Comparison of ENCODE assay signal across 32 cellular contexts in the genomic region with DNA sequence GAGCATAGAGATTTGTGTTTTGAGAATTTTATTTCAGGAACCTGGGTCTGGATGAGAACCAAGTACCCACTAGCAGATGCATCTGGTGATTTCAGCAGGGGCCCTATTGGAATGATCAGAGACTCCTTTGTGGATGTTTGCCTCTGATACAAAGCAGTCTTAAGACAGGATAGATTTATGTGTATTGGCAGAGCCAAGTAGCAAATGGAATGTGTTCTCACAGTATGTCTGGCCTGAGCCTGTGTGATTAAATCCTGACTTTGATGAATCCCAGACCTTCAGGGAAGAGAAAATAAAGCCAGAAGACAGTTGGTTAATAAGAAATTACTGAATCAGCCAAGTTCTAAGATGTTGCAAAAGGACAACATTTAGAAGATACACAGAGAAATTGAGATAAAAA.
DNase-seq lines count a peak whose midpoint lies in the region; ATAC-seq and TF ChIP-seq lines count a peak whose summit lies in the region.
"Had no signal": no experiment of that assay in that cellular context is flagged by ENCODE, and none has a peak within 500 bp of the region (broad histone marks: within the 10 kb centered on the region; RNA-seq: fewer than 3 reads in every experiment).

No MANE protein-coding gene starts in this region.

- no peaks in the 10 kb centered on the region for H3K36me3 ChIP-seq in mucosa of descending colon (ENCODE audit: low read depth)
- H3K36me3 ChIP-seq: ascending aorta; BLaER1 treated with 17β-estradiol and CSF1 and Interleukin-3, amounts not matched to agents 10 nM and 100 nM; upper lobe of left lung had no signal

- intact Hi-C loops in mucosa of descending colon (cut with DNase I, micrococcal nuclease): no loop called here

- no peak for TF ChIP-seq CTCF in mucosa of descending colon (IDR thresholded peaks at IDR 0.05)

- no peaks in the 10 kb centered on the region for H3K4me1 ChIP-seq in mucosa of descending colon (ENCODE audit: low read depth)
- H3K4me1 ChIP-seq: ascending aorta; BLaER1 treated with 17β-estradiol and CSF1 and Interleukin-3, amounts not matched to agents 10 nM and 100 nM; foreskin keratinocyte; upper lobe of left lung had no signal

- no peak for ATAC-seq in GM18909 (IDR thresholded peaks at IDR 0.05; ENCODE audit: poor library complexity, unreplicated experiment)
- ATAC-seq in mucosa of descending colon: no peak
- ATAC-seq: activated CD4-positive, alpha-beta T cell treated with anti-CD3 and anti-CD28 coated beads for 36 hours; foreskin keratinocyte; HCT116; left colon; naive thymus-derived CD8-positive, alpha-beta T cell; PC-3; stimulated activated memory B cell treated with anti-CD40 and anti-IgM and Interleukin-4, amounts not matched to agents 10 μg/mL and 1 μg/mL and 100 μg/mL, for 72 hours had no signal

- no peaks in the 10 kb centered on the region for H3K9me3 ChIP-seq in mucosa of descending colon
- H3K9me3 ChIP-seq: upper lobe of left lung had no signal

- H3K4me3 ChIP-seq in mucosa of descending colon: no peak overlapping the region
- H3K4me3 ChIP-seq: ascending aorta; BLaER1 treated with 17β-estradiol and CSF1 and Interleukin-3, amounts not matched to agents 10 nM and 100 nM; coronary artery; skin epidermis; upper lobe of left lung had no signal

- DNase-seq in NCI-H69 (lab: John Stamatoyannopoulos, UW) (peak; percentile 24), epidermal melanocyte (ENCODE audit: insufficient read length, low spot score) (peak; percentile 18), islet precursor cell (peak; percentile 69), pons (ENCODE audit: low spot score) (peak; percentile 56), mucosa of descending colon (no peak)
- no peak for DNase-seq in activated CD4-positive, alpha-beta T cell treated with anti-CD3 and anti-CD28 coated beads for 4 hours
- DNase-seq: activated CD4-positive, alpha-beta T cell treated with anti-CD3 and anti-CD28 coated beads for 36 hours; activated CD8-positive, alpha-beta memory T cell treated with anti-CD3 and anti-CD28 coated beads for 24 hours; activated gamma-delta T cell; activated naive CD8-positive, alpha-beta T cell treated with anti-CD3 and anti-CD28 coated beads, Interleukin-2, amount 10 ng/mL, durations not matched to agents 7 days and 5 days; DMS153; effector memory CD4-positive, alpha-beta T cell; foreskin keratinocyte; head of caudate nucleus; Karpas-422; left colon; midbrain; naive thymus-derived CD8-positive, alpha-beta T cell; NCI-H1417; NCI-H2029; NCI-H526; NK-92 treated with Interleukin-12 subunit alpha and Interleukin-12 subunit beta, amount 100 ng/mL, for 24 hours; occipital lobe; PC-3; upper lobe of left lung had no signal

Comparison
In these comparisons a context has a peak if more than half of its experiments do, and no peak if none do; other contexts are left out.
1. DNase-seq: peak in NCI-H69 (single experiment), epidermal melanocyte (single experiment), islet precursor cell (single experiment) and pons (single experiment); none in mucosa of descending colon (0 of 3) and activated CD4-positive, alpha-beta T cell treated with anti-CD3 and anti-CD28 coated beads for 4 hours (0 of 2).